8 cellular contexts compared by ENCODE assay signal in the genomic region with DNA sequence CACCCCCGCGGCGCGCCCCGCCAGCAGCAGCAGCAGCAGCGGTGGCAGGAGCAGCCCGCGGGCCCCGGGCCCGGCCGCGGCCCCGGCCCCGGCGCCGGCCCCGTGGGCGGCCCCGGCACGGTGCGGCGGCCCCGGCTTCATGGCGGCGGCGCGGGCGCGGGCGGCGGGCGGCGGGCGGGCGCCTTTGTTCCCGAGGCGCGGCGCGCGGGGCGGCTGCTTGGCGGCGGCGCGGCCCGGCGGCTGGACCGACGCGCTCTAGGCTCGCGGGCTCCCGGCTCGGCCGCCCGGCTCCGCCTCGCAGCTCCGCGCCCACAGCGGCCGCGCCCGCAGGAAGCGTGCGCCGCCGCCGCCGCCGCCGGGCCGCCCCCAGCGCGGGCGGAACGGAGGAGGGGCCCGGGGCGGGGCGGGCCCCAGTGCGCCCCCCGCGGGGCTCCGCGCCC. TPM values are rescaled to one million over a fixed set of nuclear protein-coding genes. Genes with fewer than 3 reads are reported as not detected.
A peak's percentile ranks its signal among the peaks of the same experiment; 100 is the strongest.
DNase-seq lines count a peak whose midpoint lies in the region; ATAC-seq, FAIRE-seq and TF ChIP-seq lines count a peak whose summit lies in the region.

A gene with protein sequence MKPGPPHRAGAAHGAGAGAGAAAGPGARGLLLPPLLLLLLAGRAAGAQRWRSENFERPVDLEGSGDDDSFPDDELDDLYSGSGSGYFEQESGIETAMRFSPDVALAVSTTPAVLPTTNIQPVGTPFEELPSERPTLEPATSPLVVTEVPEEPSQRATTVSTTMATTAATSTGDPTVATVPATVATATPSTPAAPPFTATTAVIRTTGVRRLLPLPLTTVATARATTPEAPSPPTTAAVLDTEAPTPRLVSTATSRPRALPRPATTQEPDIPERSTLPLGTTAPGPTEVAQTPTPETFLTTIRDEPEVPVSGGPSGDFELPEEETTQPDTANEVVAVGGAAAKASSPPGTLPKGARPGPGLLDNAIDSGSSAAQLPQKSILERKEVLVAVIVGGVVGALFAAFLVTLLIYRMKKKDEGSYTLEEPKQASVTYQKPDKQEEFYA (minus strand): TSS at position 313 of the 440 bp plus-strand sequence. CDS start 172 bp downstream, at position 141.

- peak within 1 kb of the TSS; percentile 70 for H2AFZ ChIP-seq in astrocyte (ENCODE audit: low read depth, low read length)

- H3K4me3 ChIP-seq in BJ (ENCODE audit: low read depth, low read length) (peak within 1 kb of the TSS; percentile 64), HUES48 (ENCODE audit: low read depth, low read length) (peak within 1 kb of the TSS; percentile 61), astrocyte (ENCODE audit: insufficient read depth, low read depth, low read length) (peak within 1 kb of the TSS; percentile 68), iPS-15b (ENCODE audit: low read depth, low read length) (peak within 1 kb of the TSS; percentile 71), skeletal muscle satellite cell (ENCODE audit: low read length) (peak within 1 kb of the TSS; percentile 76)

- peak within 1 kb of the TSS; percentile 94 for H3K4me3 Mint-ChIP-seq in astrocyte (ENCODE audit: unreplicated experiment)

- H3K79me2 ChIP-seq in astrocyte (ENCODE audit: insufficient read depth, low read length) = peaks cover 43% of the 10 kb centered on the region

- peak within 1 kb of the TSS; percentile 82 for H3K27ac Mint-ChIP-seq in astrocyte (ENCODE audit: unreplicated experiment)

- H3K36me3 ChIP-seq in BJ (ENCODE audit: control insufficient read depth, insufficient read depth, low read length) (no peaks in the 10 kb centered on the region), HUES48 (ENCODE audit: control insufficient read depth, insufficient read depth, low read length) (no peaks in the 10 kb centered on the region), astrocyte (ENCODE audit: insufficient read depth, low read length) (no peaks in the 10 kb centered on the region), iPS-15b (ENCODE audit: control insufficient read depth, insufficient read depth, low read length) (no peaks in the 10 kb centered on the region), skeletal muscle satellite cell (ENCODE audit: insufficient read depth, low read length) (no peaks in the 10 kb centered on the region)

- H3K27ac ChIP-seq in HUES48 (ENCODE audit: low read depth, low read length) (no peak within 1 kb of the TSS), astrocyte (ENCODE audit: low read depth, low read length) (no peak within 1 kb of the TSS)

- no peaks in the 10 kb centered on the region for H3K36me3 Mint-ChIP-seq in astrocyte (ENCODE audit: low read depth, unreplicated experiment)

- TF ChIP-seq CTCF in BJ (IDR thresholded peaks at IDR 0.05; ENCODE audit: insufficient read depth, low read depth, low read length) (no peak), astrocyte (IDR thresholded peaks at IDR 0.05; ENCODE audit: insufficient read depth, low read depth, low read length) (no peak)

- H3K4me1 ChIP-seq in HUES48 (ENCODE audit: control insufficient read depth, insufficient read depth, low read length) (peaks cover 35% of the 10 kb centered on the region), astrocyte (ENCODE audit: insufficient read depth, low read length) (peaks cover 24% of the 10 kb centered on the region), iPS-15b (ENCODE audit: control insufficient read depth, insufficient read depth, low read length) (peaks cover 24% of the 10 kb centered on the region), skeletal muscle satellite cell (ENCODE audit: control insufficient read depth, insufficient read depth, low read length) (peaks cover 36% of the 10 kb centered on the region)

- H3K9me3 ChIP-seq in HUES48 (ENCODE audit: control insufficient read depth, insufficient read depth, low read length) (no peaks in the 10 kb centered on the region), astrocyte (ENCODE audit: insufficient read depth, low read depth, low read length) (no peaks in the 10 kb centered on the region), iPS-15b (ENCODE audit: control insufficient read depth, insufficient read depth, low read length) (no peaks in the 10 kb centered on the region), skeletal muscle satellite cell (replicated peaks; ENCODE audit: low read length) (no peaks in the 10 kb centered on the region)

- peaks cover 40% of the 10 kb centered on the region for H4K20me1 ChIP-seq in astrocyte (ENCODE audit: insufficient read depth, low read length)

- peak within 1 kb of the TSS; percentile 93 for H3K4me2 ChIP-seq in astrocyte (ENCODE audit: low read length)
- peak within 1 kb of the TSS; percentile 94 for H3K4me2 ChIP-seq in skeletal muscle satellite cell (ENCODE audit: low read length)

- POLR2A ChIA-PET in BJ (lab: Charles Lee) = no interaction called here

- H3K9ac ChIP-seq in HUES48 (ENCODE audit: low read depth, low read length) (0 out of 2 replicates have a peak within 1 kb of the TSS, but pooled peaks have one; percentile 32), astrocyte (ENCODE audit: low read length) (peak within 1 kb of the TSS; percentile 74), iPS-15b (ENCODE audit: low read depth, low read length) (no peak within 1 kb of the TSS), skeletal muscle satellite cell (ENCODE audit: low read depth, low read length) (peak within 1 kb of the TSS; percentile 81)

- ATAC-seq in HG02884 (IDR thresholded peaks at IDR 0.05; ENCODE audit: unreplicated experiment) = no peak

- no peaks in the 10 kb centered on the region for H3K27me3 ChIP-seq in BJ (ENCODE audit: control insufficient read depth, insufficient read depth, low read length)
- peaks cover 22% of the 10 kb centered on the region for H3K27me3 ChIP-seq in HUES48 (ENCODE audit: control insufficient read depth, insufficient read depth, low read length)
- no peaks in the 10 kb centered on the region for H3K27me3 ChIP-seq in astrocyte (ENCODE audit: insufficient read depth, low read length)
- peaks cover 14% of the 10 kb centered on the region for H3K27me3 ChIP-seq in iPS-15b (ENCODE audit: control insufficient read depth, insufficient read depth, low read length)
- H3K27me3 ChIP-seq in skeletal muscle satellite cell (ENCODE audit: control insufficient read depth, insufficient read depth, low read length) = no peaks in the 10 kb centered on the region

- FAIRE-seq in astrocyte (lab: Jason Lieb, UNC) = no peak

- CTCF ChIA-PET in BJ (lab: Yijun Ruan, JAX) = interaction anchor here (1.0 to 8.6 kb wide), 3 partner anchors 11 to 125 kb away, joined by 3 to 261 read pairs (median 51); no protein-coding TSS in a partner anchor

- H3K27me3 Mint-ChIP-seq in astrocyte (ENCODE audit: low read depth, unreplicated experiment) = peaks cover 6% of the 10 kb centered on the region

- no peak for DNase-seq in BJ (ENCODE audit: low read depth)
- no peak for DNase-seq in astrocyte (ENCODE audit: low read depth)
- no peak for DNase-seq in 8988T
- DNase-seq in DMS79 treated with DMSO at 0.1 percent for 48 hours (lab: John Stamatoyannopoulos, UW) = no peak

- peaks cover 20% of the 10 kb centered on the region for H3K4me1 Mint-ChIP-seq in astrocyte (ENCODE audit: low read depth, unreplicated experiment)

- no peaks in the 10 kb centered on the region for H3K9me3 Mint-ChIP-seq in astrocyte (ENCODE audit: unreplicated experiment)

RNA-seq across cellular contexts. Expression of the gene that starts here (rescaled TPM):
- polyA plus RNA-seq in BJ (2011; rRNA removed) = 15.4 and 18.0 TPM in 2 replicates
- polyA minus RNA-seq in BJ (2011; rRNA and poly(A)+ RNA removed) = 23.9 and 33.2 TPM in 2 replicates
- total RNA-seq in astrocyte = 113 and 135 TPM in 2 replicates
- 9.6 and 18.8 TPM in 2 replicates for total RNA-seq in skeletal muscle satellite cell (2012; rRNA removed)
